Comparison of ENCODE assay signal across 1 cellular context in genomic region chr4:132065940-132066495, GRCh38.
TF ChIP-seq lines count a peak whose summit lies in the region.

No MANE protein-coding gene starts in this region.

TF ChIP-seq in A549, 52 proteins besides CTCF, POLR2A, EP300 and RAD21 (continued from another document):
- TF ChIP-seq, protein P1, sequence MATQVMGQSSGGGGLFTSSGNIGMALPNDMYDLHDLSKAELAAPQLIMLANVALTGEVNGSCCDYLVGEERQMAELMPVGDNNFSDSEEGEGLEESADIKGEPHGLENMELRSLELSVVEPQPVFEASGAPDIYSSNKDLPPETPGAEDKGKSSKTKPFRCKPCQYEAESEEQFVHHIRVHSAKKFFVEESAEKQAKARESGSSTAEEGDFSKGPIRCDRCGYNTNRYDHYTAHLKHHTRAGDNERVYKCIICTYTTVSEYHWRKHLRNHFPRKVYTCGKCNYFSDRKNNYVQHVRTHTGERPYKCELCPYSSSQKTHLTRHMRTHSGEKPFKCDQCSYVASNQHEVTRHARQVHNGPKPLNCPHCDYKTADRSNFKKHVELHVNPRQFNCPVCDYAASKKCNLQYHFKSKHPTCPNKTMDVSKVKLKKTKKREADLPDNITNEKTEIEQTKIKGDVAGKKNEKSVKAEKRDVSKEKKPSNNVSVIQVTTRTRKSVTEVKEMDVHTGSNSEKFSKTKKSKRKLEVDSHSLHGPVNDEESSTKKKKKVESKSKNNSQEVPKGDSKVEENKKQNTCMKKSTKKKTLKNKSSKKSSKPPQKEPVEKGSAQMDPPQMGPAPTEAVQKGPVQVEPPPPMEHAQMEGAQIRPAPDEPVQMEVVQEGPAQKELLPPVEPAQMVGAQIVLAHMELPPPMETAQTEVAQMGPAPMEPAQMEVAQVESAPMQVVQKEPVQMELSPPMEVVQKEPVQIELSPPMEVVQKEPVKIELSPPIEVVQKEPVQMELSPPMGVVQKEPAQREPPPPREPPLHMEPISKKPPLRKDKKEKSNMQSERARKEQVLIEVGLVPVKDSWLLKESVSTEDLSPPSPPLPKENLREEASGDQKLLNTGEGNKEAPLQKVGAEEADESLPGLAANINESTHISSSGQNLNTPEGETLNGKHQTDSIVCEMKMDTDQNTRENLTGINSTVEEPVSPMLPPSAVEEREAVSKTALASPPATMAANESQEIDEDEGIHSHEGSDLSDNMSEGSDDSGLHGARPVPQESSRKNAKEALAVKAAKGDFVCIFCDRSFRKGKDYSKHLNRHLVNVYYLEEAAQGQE (IDR thresholded peaks at IDR 0.05), result no peak
- TF ChIP-seq GATA3 (IDR thresholded peaks at IDR 0.05; ENCODE audit: borderline replicate concordance) (no peak), HOXB13 (CRISPR knock-in tag; IDR thresholded peaks at IDR 0.05; ENCODE audit: low read depth) (no peak), RCOR1 (IDR thresholded peaks at IDR 0.05; ENCODE audit: low read depth, low read length) (no peak), MYC (IDR thresholded peaks at IDR 0.05; ENCODE audit: borderline replicate concordance, low read length) (no peak), FOXS1 (CRISPR knock-in tag; IDR thresholded peaks at IDR 0.05) (no peak), KDM5A (IDR thresholded peaks at IDR 0.05) (no peak), ATOH8 (CRISPR knock-in tag; IDR thresholded peaks at IDR 0.05; ENCODE audit: low read depth) (no peak), CEBPB (IDR thresholded peaks at IDR 0.05) (no peak), ESRRA (IDR thresholded peaks at IDR 0.05; ENCODE audit: borderline replicate concordance, low read length) (no peak)
